8 cellular contexts compared by ENCODE assay signal in the genomic region with DNA sequence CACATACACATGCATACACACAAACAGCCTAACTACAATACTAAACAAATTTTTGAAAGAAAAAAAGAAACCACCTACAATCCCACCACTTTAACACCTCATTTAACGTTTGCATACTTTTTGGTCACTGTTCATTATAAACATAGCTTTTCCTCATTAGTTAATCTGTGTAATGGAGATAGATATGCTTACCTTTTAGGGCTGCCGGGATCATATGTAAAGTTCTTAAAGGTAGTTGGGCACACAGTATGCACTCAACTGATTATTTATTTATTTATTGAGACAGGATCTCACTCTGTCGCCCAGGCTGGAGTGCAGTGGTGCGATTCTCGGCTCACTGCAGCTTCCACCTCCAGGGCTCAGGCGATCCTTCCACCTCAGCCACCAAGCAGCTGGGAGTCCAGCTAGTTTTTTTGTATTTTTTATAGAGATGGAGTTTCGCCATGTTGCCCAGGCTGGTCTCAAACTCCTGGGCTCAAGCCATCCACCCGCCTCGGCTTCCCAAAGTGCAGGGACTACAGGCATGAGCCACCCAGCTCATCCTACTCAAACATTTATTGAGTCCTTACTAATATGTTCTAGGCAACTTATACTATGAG. TPM values are rescaled to one million over a fixed set of nuclear protein-coding genes. Genes with fewer than 3 reads are reported as not detected.
DNase-seq lines count a peak whose midpoint lies in the region; TF ChIP-seq lines count a peak whose summit lies in the region.

No MANE protein-coding gene starts in this region.

- peak overlapping the region; percentile 90 for H3K4me3 Mint-ChIP-seq in T-helper 2 cell treated with Interferon-gamma antibody and Interleukin-4, amounts not matched to agents 5 μg/mL and 100 μg/mL, for 36 hours

- H3K27ac ChIP-seq in adrenal gland (peak overlapping the region; percentile 58 to 99 (median 96)), substantia nigra (ENCODE audit: low read depth, low read length, poor library complexity, severe bottlenecking) (peak overlapping the region; percentile 66)

- peak overlapping the region; percentile 95 for H3K27ac Mint-ChIP-seq in T-helper 2 cell treated with Interferon-gamma antibody and Interleukin-4, amounts not matched to agents 5 μg/mL and 100 μg/mL, for 36 hours

- no peaks in the 10 kb centered on the region for H3K9me3 ChIP-seq in adrenal gland (replicated peaks in 1 of 3)

- intact Hi-C loops in adrenal gland (cut with DNase I), result no loop called here

- no peak for TF ChIP-seq POLR2A in adrenal gland (IDR thresholded peaks at IDR 0.05)

- no peak for TF ChIP-seq CTCF in adrenal gland (IDR thresholded peaks at IDR 0.05)
- no peak for TF ChIP-seq CTCF in kidney epithelial cell (IDR thresholded peaks at IDR 0.05; ENCODE audit: insufficient read depth, low read length, poor library complexity, severe bottlenecking)

- H3K36me3 ChIP-seq in adrenal gland (replicated peaks in 1 of 2) (no peaks in the 10 kb centered on the region), kidney epithelial cell (ENCODE audit: control insufficient read depth, insufficient read depth, low read length) (no peaks in the 10 kb centered on the region)

- H3K9me3 Mint-ChIP-seq in T-helper 2 cell treated with Interferon-gamma antibody and Interleukin-4, amounts not matched to agents 5 μg/mL and 100 μg/mL, for 36 hours, result no peaks in the 10 kb centered on the region

- peaks cover 12 to 33% of the 10 kb centered on the region in 2 donors for H3K4me1 ChIP-seq in adrenal gland (replicated peaks in 1 of 2)

- peak overlapping the region in 2 of 4 donors; percentile 66 to 83 for H3K4me3 ChIP-seq in adrenal gland
- H3K4me3 ChIP-seq in kidney epithelial cell (ENCODE audit: low read depth, low read length), result peak overlapping the region; percentile 94

- WGBS in adrenal gland, 4 donors, result 71 to 78% (median 78%) methylated on average over 9 of the region's 9 CpGs

- peaks cover 21% of the 10 kb centered on the region for H3K36me3 Mint-ChIP-seq in T-helper 2 cell treated with Interferon-gamma antibody and Interleukin-4, amounts not matched to agents 5 μg/mL and 100 μg/mL, for 36 hours (ENCODE audit: low read depth)

- H3K27me3 Mint-ChIP-seq in T-helper 2 cell treated with Interferon-gamma antibody and Interleukin-4, amounts not matched to agents 5 μg/mL and 100 μg/mL, for 36 hours (ENCODE audit: low read depth), result peaks cover 27% of the 10 kb centered on the region

- no peak for DNase-seq in T-helper 2 cell treated with Interferon-gamma antibody and Interleukin-4, amounts not matched to agents 5 μg/mL and 100 μg/mL, for 36 hours (ENCODE audit: low spot score)
- DNase-seq in T-helper 2 cell, result no peak
- peak in 4 of 7 donors; percentile 5 to 37 (median 22) for DNase-seq in adrenal gland
- no peak for DNase-seq in kidney epithelial cell (ENCODE audit: low read depth)
- peak in 2 of 49 donors; percentile 4 to 6 for DNase-seq in substantia nigra (lab: John Stamatoyannopoulos, UW)
- no peak for DNase-seq in NCI-H2107 treated with DMSO at 0.1 percent for 48 hours (lab: John Stamatoyannopoulos, UW; ENCODE audit: unreplicated experiment)
- DNase-seq in NCI-H69 (lab: John Stamatoyannopoulos, UW), result no peak
- DNase-seq in D341Med (ENCODE audit: low spot score), result no peak

- H3K27me3 ChIP-seq in adrenal gland (no peaks in the 10 kb centered on the region), kidney epithelial cell (ENCODE audit: control insufficient read depth, insufficient read depth, low read length) (no peaks in the 10 kb centered on the region)

- peaks cover 48% of the 10 kb centered on the region for H3K4me1 Mint-ChIP-seq in T-helper 2 cell treated with Interferon-gamma antibody and Interleukin-4, amounts not matched to agents 5 μg/mL and 100 μg/mL, for 36 hours (ENCODE audit: low read depth)

RNA-seq across cellular contexts. Expression of a gene that starts 0.7 kb away (rescaled TPM):
- total RNA-seq in adrenal gland (10 to 100 TPM; 12.3 to 29.8 (median 21.9) TPM), kidney epithelial cell (40.1 and 43.0 TPM in 2 replicates)
- polyA plus RNA-seq in adrenal gland, result 10 to 100 TPM in 1 of 3 donors, 1 to 10 TPM in 2; 5.5 to 17.8 (median 5.6) TPM

RNA-seq across cellular contexts. Expression of a gene that starts 17.7 kb away (rescaled TPM):
- total RNA-seq in adrenal gland, result 10 to 100 TPM in 7 of 8 donors, 1 to 10 TPM in 1; 6.5 to 21.0 (median 17.8) TPM
- 10 to 100 TPM; 18.0 to 29.1 (median 22.8) TPM for polyA plus RNA-seq in adrenal gland
- 14.1 and 16.2 TPM in 2 replicates for total RNA-seq in kidney epithelial cell

Comparison
In these comparisons a context has a peak if more than half of its experiments do, and no peak if none do; other contexts are left out.
1. DNase-seq: peak in adrenal gland (4 of 7); none in T-helper 2 cell treated with Interferon-gamma antibody and Interleukin-4, amounts not matched to agents 5 μg/mL and 100 μg/mL, for 36 hours (single experiment), T-helper 2 cell (0 of 5), kidney epithelial cell (single experiment), NCI-H2107 treated with DMSO at 0.1 percent for 48 hours (single experiment), NCI-H69 (single experiment) and D341Med (single experiment).